Comparison of ENCODE assay signal across 8 cellular contexts in the genomic region with DNA sequence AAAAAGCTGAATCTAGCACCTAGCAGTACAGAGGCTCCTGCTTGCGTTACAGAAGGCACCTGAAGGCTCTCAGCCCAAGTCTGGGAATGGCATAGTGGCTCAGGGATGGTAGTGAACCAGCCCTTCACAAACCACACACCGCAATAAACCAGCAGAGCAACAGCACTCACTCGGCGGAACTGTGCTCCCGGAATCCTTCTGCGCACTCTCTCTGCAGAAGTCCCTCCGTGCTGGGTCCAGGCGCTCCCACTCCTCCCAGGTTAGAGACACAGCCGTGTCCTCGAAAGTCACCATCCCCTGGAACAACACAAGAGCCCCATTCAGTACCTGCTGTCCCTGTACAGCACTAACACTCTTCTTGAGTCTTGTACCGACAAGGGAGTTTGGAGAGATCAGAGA. TPM values are rescaled to one million over a fixed set of nuclear protein-coding genes. Genes with fewer than 3 reads are reported as not detected.
DNase-seq lines count a peak whose midpoint lies in the region; ATAC-seq and TF ChIP-seq lines count a peak whose summit lies in the region.

No MANE protein-coding gene starts in this region.

- peaks cover 32 to 46% of the 10 kb centered on the region in 2 donors for H3K36me3 Mint-ChIP-seq in CD14-positive monocyte
- peaks cover 19% of the 10 kb centered on the region for H3K36me3 Mint-ChIP-seq in chondrocyte (ENCODE audit: low read depth)
- H3K36me3 Mint-ChIP-seq in naive thymus-derived CD4-positive, alpha-beta T cell: peaks cover 16 to 57% (median 28%) of the 10 kb centered on the region in 5 donors

- H3K27me3 ChIP-seq in MM.1S (replicated peaks; ENCODE audit: insufficient read depth, low read length): no peaks in the 10 kb centered on the region
- no peaks in the 10 kb centered on the region for H3K27me3 ChIP-seq in naive thymus-derived CD4-positive, alpha-beta T cell (ENCODE audit: control insufficient read depth in 2 of 2, insufficient read depth in 2 of 2, low read length in 2 of 2)

- CTCF ChIA-PET in naive thymus-derived CD4-positive, alpha-beta T cell (lab: Charles Lee): no interaction called here

- peak overlapping the region; percentile 71; the same call in 1 of the 2 replicates for H3K27ac ChIP-seq in MM.1S (ENCODE audit: low read length)
- peak overlapping the region; percentile 98 for H3K27ac ChIP-seq in naive thymus-derived CD4-positive, alpha-beta T cell (ENCODE audit: low read depth, low read length)

- peak overlapping the region; percentile 62 for H3K4me2 ChIP-seq in MM.1S (ENCODE audit: low read depth, low read length)

- ATAC-seq in naive thymus-derived CD4-positive, alpha-beta T cell: no peak

- intact Hi-C loops in CD14-positive monocyte (cut with micrococcal nuclease): loop anchor here in 1 of 2 donors (2.0 kb wide), 1 partner anchor 26 kb away; the partner anchor contains the start of gene ZNF789
- intact Hi-C loops in naive thymus-derived CD4-positive, alpha-beta T cell (cut with micrococcal nuclease): no loop called here

- DNase-seq in CD14-positive monocyte (ENCODE audit: low spot score) (no peak), MM.1S (peak; percentile 9), chondrocyte (ENCODE audit: low spot score) (no peak), H4 (ENCODE audit: low spot score) (no peak), islet precursor cell (no peak), NCI-H1105 treated with DMSO at 0.1 percent for 48 hours (lab: John Stamatoyannopoulos, UW) (no peak)
- no peak for DNase-seq in naive thymus-derived CD4-positive, alpha-beta T cell
- DNase-seq in stimulated activated CD4-positive, alpha-beta T cell treated with anti-CD3 and anti-CD28 coated beads, Interleukin-4, amount 100 ng/mL, for 24 hours: no peak

- peaks cover 20% of the 10 kb centered on the region for H3K36me3 ChIP-seq in MM.1S (replicated peaks; ENCODE audit: insufficient read depth, low read length)
- H3K36me3 ChIP-seq in naive thymus-derived CD4-positive, alpha-beta T cell (ENCODE audit: control insufficient read depth in 2 of 3, insufficient read depth in 3 of 3, low read length in 3 of 3): peaks cover 18 to 44% (median 18%) of the 10 kb centered on the region in 3 experiments

- H2AFZ ChIP-seq in MM.1S (ENCODE audit: low read length): no peak overlapping the region

- peak overlapping the region; percentile 96 for H3K4me3 ChIP-seq in MM.1S (ENCODE audit: low read length)
- H3K4me3 ChIP-seq in naive thymus-derived CD4-positive, alpha-beta T cell (ENCODE audit: low read length): peak overlapping the region; percentile 99

- H3K4me1 Mint-ChIP-seq in CD14-positive monocyte (peaks cover 23% of the 10 kb centered on the region), chondrocyte (ENCODE audit: low read depth) (peaks cover 28% of the 10 kb centered on the region)
- H3K4me1 Mint-ChIP-seq in naive thymus-derived CD4-positive, alpha-beta T cell: peaks cover 14 to 41% (median 35%) of the 10 kb centered on the region in 7 donors

- no peak for TF ChIP-seq CTCF in CD14-positive monocyte (IDR thresholded peaks at IDR 0.05)
- no peak for TF ChIP-seq CTCF in MM.1S (IDR thresholded peaks at IDR 0.05; ENCODE audit: low read length)
- TF ChIP-seq CTCF in chondrocyte (IDR thresholded peaks at IDR 0.05): no peak

- H4K20me1 ChIP-seq in MM.1S (ENCODE audit: insufficient read depth, low read length): no peaks in the 10 kb centered on the region

- H3K9me3 Mint-ChIP-seq in CD14-positive monocyte (peaks cover 15 to 27% (median 20%) of the 10 kb centered on the region in 7 donors), chondrocyte (ENCODE audit: low read depth) (peaks cover 9% of the 10 kb centered on the region)
- peaks cover 0 to 17% (median 10%) of the 10 kb centered on the region in 11 donors for H3K9me3 Mint-ChIP-seq in naive thymus-derived CD4-positive, alpha-beta T cell

- H3K9me3 ChIP-seq in MM.1S (replicated peaks; ENCODE audit: insufficient read depth, low read length): no peaks in the 10 kb centered on the region; the same call in 1 of the 2 replicates
- peaks cover 4 to 13% (median 9%) of the 10 kb centered on the region in 3 experiments for H3K9me3 ChIP-seq in naive thymus-derived CD4-positive, alpha-beta T cell (ENCODE audit: control insufficient read depth in 2 of 3, low read length in 3 of 3)

- H3K9ac ChIP-seq in MM.1S (ENCODE audit: low read length): peak overlapping the region; percentile 94; the same call in 1 of the 2 replicates

- peaks cover 70% of the 10 kb centered on the region for H3K79me2 ChIP-seq in MM.1S (ENCODE audit: low read length)

- H3K27ac Mint-ChIP-seq in CD14-positive monocyte (peak overlapping the region; percentile 97 to 100 (median 99)), chondrocyte (ENCODE audit: unreplicated experiment) (peak overlapping the region; percentile 67)
- H3K27ac Mint-ChIP-seq in naive thymus-derived CD4-positive, alpha-beta T cell: peak overlapping the region; percentile 86 to 100 (median 98)

- H3K27me3 Mint-ChIP-seq in CD14-positive monocyte (ENCODE audit: low read depth in 3 of 3) (no peaks in the 10 kb centered on the region), chondrocyte (ENCODE audit: low read depth) (no peaks in the 10 kb centered on the region)
- no peaks in the 10 kb centered on the region for H3K27me3 Mint-ChIP-seq in naive thymus-derived CD4-positive, alpha-beta T cell

- H3F3A ChIP-seq in MM.1S (ENCODE audit: insufficient read depth, low read length): peaks cover 8% of the 10 kb centered on the region

- H3K9me2 ChIP-seq in MM.1S (replicated peaks; ENCODE audit: insufficient read depth, low read length): no peaks in the 10 kb centered on the region

- no peaks in the 10 kb centered on the region for H3K4me1 ChIP-seq in MM.1S (ENCODE audit: low read length)
- peaks cover 19 to 23% of the 10 kb centered on the region in 2 donors for H3K4me1 ChIP-seq in naive thymus-derived CD4-positive, alpha-beta T cell (ENCODE audit: control insufficient read depth in 2 of 2, insufficient read depth in 2 of 2, low read length in 2 of 2)

- POLR2A ChIA-PET in naive thymus-derived CD4-positive, alpha-beta T cell (lab: Charles Lee): interaction anchor here (0.7 to 2.5 kb wide), 7 partner anchors 25 to 152 kb away, joined by 3 to 33 read pairs (median 4); partner anchors contain the start of genes FAM200A and ZNF655

- H3K4me3 Mint-ChIP-seq in CD14-positive monocyte: peak overlapping the region; percentile 99 to 100
- peak overlapping the region; percentile 94 for H3K4me3 Mint-ChIP-seq in chondrocyte (ENCODE audit: unreplicated experiment)
- peak overlapping the region; percentile 95 to 100 (median 98) for H3K4me3 Mint-ChIP-seq in naive thymus-derived CD4-positive, alpha-beta T cell

RNA-seq across cellular contexts. Expression of gene ZNF394, which starts 1.5 kb away (rescaled TPM):
- 10 to 100 TPM; 35.7 to 39.1 TPM for polyA plus RNA-seq in CD14-positive monocyte
- 13.9 to 21.2 TPM (median 15.7 TPM) in 3 replicates for total RNA-seq in chondrocyte
- total RNA-seq in naive thymus-derived CD4-positive, alpha-beta T cell: 100 to 1,000 TPM in 2 of 5 experiments, 10 to 100 TPM in 3; 55.2 to 199 (median 98.1) TPM
- 10 to 100 TPM; 68.2 to 93.3 TPM for polyA plus RNA-seq in naive thymus-derived CD4-positive, alpha-beta T cell
- 17.0 and 20.8 TPM in 2 replicates for total RNA-seq in H4 (2014; rRNA removed; shearing (Covaris generic))

RNA-seq across cellular contexts. Expression of gene ZKSCAN5, which starts 5.9 kb away (rescaled TPM):
- polyA plus RNA-seq in CD14-positive monocyte: 1 to 10 TPM; 1.6 to 2.9 TPM
- total RNA-seq in chondrocyte: 11.5 to 12.4 TPM (median 11.5 TPM) in 3 replicates
- total RNA-seq in naive thymus-derived CD4-positive, alpha-beta T cell: 10 to 100 TPM in 1 of 5 experiments, 1 to 10 TPM in 4; 4.7 to 11.0 (median 8.3) TPM
- polyA plus RNA-seq in naive thymus-derived CD4-positive, alpha-beta T cell: 1 to 10 TPM; 4.1 to 8.1 TPM
- total RNA-seq in H4 (2014; rRNA removed; shearing (Covaris generic)): 13.6 and 14.7 TPM in 2 replicates

RNA-seq across cellular contexts. Expression of gene ZNF789, which starts 25.9 kb away (rescaled TPM):
- 1 to 10 TPM; 1.8 to 2.5 TPM for polyA plus RNA-seq in CD14-positive monocyte
- 7.3 to 15.2 TPM (median 10.0 TPM) in 3 replicates for total RNA-seq in chondrocyte
- total RNA-seq in naive thymus-derived CD4-positive, alpha-beta T cell: 10 to 100 TPM; 17.4 to 28.0 (median 27.3) TPM
- polyA plus RNA-seq in naive thymus-derived CD4-positive, alpha-beta T cell: 10 to 100 TPM in 1 of 2 donors, 1 to 10 TPM in 1; 9.5 to 10.6 TPM
- total RNA-seq in H4 (2014; rRNA removed; shearing (Covaris generic)): 2.0 and 2.7 TPM in 2 replicates

RNA-seq across cellular contexts. Expression of gene ATP5MF, which starts 32.6 kb away (rescaled TPM):
- polyA plus RNA-seq in CD14-positive monocyte: 100 to 1,000 TPM; 568 to 699 TPM
- 225 to 264 TPM (median 239 TPM) in 3 replicates for total RNA-seq in chondrocyte
- total RNA-seq in naive thymus-derived CD4-positive, alpha-beta T cell: 100 to 1,000 TPM in 3 of 5 experiments, 10 to 100 TPM in 2; 77.8 to 349 (median 126) TPM
- polyA plus RNA-seq in naive thymus-derived CD4-positive, alpha-beta T cell: 100 to 1,000 TPM; 345 to 406 TPM
- 1,624 and 1,916 TPM in 2 replicates for total RNA-seq in H4 (2014; rRNA removed; shearing (Covaris generic))

RNA-seq across cellular contexts. Expression of gene FAM200A, which starts 53.4 kb away (rescaled TPM):
- polyA plus RNA-seq in CD14-positive monocyte: 1 to 10 TPM; 1.2 to 1.3 TPM
- total RNA-seq in chondrocyte: 3.3 to 5.1 TPM (median 3.9 TPM) in 3 replicates
- 10 to 100 TPM in 2 of 5 experiments, 1 to 10 TPM in 3; 1.9 to 13.6 (median 5.0) TPM for total RNA-seq in naive thymus-derived CD4-positive, alpha-beta T cell
- polyA plus RNA-seq in naive thymus-derived CD4-positive, alpha-beta T cell: 1 to 10 TPM; 5.9 to 7.6 TPM
- 9.8 and 11.3 TPM in 2 replicates for total RNA-seq in H4 (2014; rRNA removed; shearing (Covaris generic))
